In the genomic region with DNA sequence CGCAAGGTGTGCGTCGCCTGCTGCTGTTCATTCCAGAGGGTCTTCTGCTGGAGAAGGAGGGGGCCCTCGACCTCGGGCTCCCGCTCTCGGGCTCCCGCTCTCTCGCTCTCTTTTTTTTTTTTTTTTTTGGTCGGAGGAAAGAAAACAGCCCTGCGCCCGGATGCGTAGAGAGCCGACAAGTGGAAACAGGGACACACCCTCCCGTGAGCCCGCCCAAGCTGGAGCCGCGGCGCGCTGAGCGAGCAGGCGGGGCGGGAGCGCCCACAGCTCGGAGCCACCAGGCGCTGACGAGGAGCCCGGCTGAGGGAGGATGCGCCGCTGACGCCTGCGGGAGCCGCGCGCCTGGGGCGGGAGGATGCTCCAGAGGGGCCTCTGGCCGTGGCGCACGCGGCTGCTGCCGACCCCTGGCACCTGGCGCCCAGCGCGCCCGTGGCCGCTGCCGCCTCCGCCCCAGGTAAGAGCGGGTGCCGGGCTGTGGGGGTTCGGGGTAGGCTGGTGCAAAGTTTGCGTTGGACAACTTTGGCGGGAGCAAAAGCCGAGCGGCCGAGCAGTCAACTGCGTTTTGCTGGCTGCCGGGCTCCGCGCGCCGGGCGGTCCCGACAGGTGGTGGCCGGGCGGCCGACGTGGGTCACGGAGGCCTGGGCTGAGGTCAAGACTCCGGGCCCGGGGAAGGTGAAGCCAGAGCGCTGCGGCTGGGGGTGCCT, we compare ENCODE assay signal across 8 cellular contexts. TPM values are rescaled to one million over a fixed set of nuclear protein-coding genes. Genes with fewer than 3 reads are reported as not detected.
DNase-seq lines count a peak whose midpoint lies in the region; ATAC-seq and TF ChIP-seq lines count a peak whose summit lies in the region.

A gene with protein sequence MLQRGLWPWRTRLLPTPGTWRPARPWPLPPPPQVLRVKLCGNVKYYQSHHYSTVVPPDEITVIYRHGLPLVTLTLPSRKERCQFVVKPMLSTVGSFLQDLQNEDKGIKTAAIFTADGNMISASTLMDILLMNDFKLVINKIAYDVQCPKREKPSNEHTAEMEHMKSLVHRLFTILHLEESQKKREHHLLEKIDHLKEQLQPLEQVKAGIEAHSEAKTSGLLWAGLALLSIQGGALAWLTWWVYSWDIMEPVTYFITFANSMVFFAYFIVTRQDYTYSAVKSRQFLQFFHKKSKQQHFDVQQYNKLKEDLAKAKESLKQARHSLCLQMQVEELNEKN (plus strand): TSS at position 264 of the 704 bp plus-strand sequence. CDS start 92 bp downstream, at position 356.

- in situ Hi-C loops in endometrial microvascular endothelial cells (cut with HindIII; ENCODE audit: inconsistent ontology term, low pct_unique_long_range_greater_than_20kb, low sequenced_read_pairs): loop anchor here (25.0 kb wide), 1 partner anchor 123 kb away; a partner anchor contains a TSS

- H3K27ac ChIP-seq in CD8-positive, alpha-beta T cell (ENCODE audit: low read depth, low read length): peak within 1 kb of the TSS; percentile 92
- no peak within 1 kb of the TSS for H3K27ac ChIP-seq in mesodermal cell (ENCODE audit: low read depth, low read length, severe bottlenecking)

- intact Hi-C loops in CD8-positive, alpha-beta T cell (cut with DNase I, micrococcal nuclease): loop anchor here (1.0 to 10.0 kb wide), 11 partner anchors 27 to 635 kb away; a partner anchor contains a TSS

- CTCF ChIA-PET in CD8-positive, alpha-beta T cell (lab: Charles Lee): interaction anchor here (0.7 to 1.3 kb wide), 4 partner anchors 39 to 128 kb away, joined by 3 to 6 read pairs (median 4); no protein-coding TSS in a partner anchor

- TF ChIP-seq CTCF in CD8-positive, alpha-beta T cell (IDR thresholded peaks at IDR 0.05): no peak

- no peaks in the 10 kb centered on the region for H3K9me3 ChIP-seq in CD8-positive, alpha-beta T cell (ENCODE audit: low read length)
- no peaks in the 10 kb centered on the region for H3K9me3 ChIP-seq in mesodermal cell (ENCODE audit: control insufficient read depth, low read length)

- peak within 1 kb of the TSS; percentile 96 for H3K4me3 ChIP-seq in CD8-positive, alpha-beta T cell (ENCODE audit: low read depth, low read length)
- H3K4me3 ChIP-seq in mesodermal cell (ENCODE audit: extremely low read depth, insufficient read depth, low read length, poor library complexity, severe bottlenecking): peak within 1 kb of the TSS; percentile 53

- H3K4me3 Mint-ChIP-seq in CD8-positive, alpha-beta T cell: peak within 1 kb of the TSS; percentile 97

- H3K27me3 Mint-ChIP-seq in CD8-positive, alpha-beta T cell (ENCODE audit: low read depth): no peaks in the 10 kb centered on the region

- peaks cover 29% of the 10 kb centered on the region for H3K36me3 Mint-ChIP-seq in CD8-positive, alpha-beta T cell

- 1% methylated on average over 58 to 68 of the region's 73 CpGs for WGBS in mesodermal cell (ENCODE audit: insufficient coverage in 2 of 2), 2 experiments

- H3K27me3 ChIP-seq in CD8-positive, alpha-beta T cell (ENCODE audit: insufficient read depth, low read length): no peaks in the 10 kb centered on the region

- H3K27ac Mint-ChIP-seq in CD8-positive, alpha-beta T cell: peak within 1 kb of the TSS; percentile 97

- peak; percentile 81 to 95 (median 88) for DNase-seq in CD8-positive, alpha-beta T cell
- DNase-seq in NK-92 treated with Interleukin-12 subunit alpha and Interleukin-12 subunit beta, amount 100 ng/mL, for 24 hours (lab: John Stamatoyannopoulos, UW): peak; percentile 41
- peak; percentile 67 to 84 (median 75) for DNase-seq in activated CD8-positive, alpha-beta memory T cell treated with anti-CD3 and anti-CD28 coated beads for 48 hours (ENCODE audit: low read depth in 2 of 3, low spot score in 2 of 3)
- DNase-seq in stimulated activated CD8-positive, alpha-beta memory T cell treated with anti-CD3 and anti-CD28 coated beads, Interleukin-15, amount 100 ng/mL, for 4 hours (ENCODE audit: low read depth in 2 of 2): peak; percentile 79 to 84

- POLR2A ChIA-PET in CD8-positive, alpha-beta T cell (lab: Charles Lee): interaction anchor here (0.6 to 3.4 kb wide), 22 partner anchors 10 to 170 kb away, joined by 3 to 42 read pairs (median 5); a partner anchor contains a TSS

- H3K4me1 ChIP-seq in CD8-positive, alpha-beta T cell (ENCODE audit: insufficient read depth, low read length): peaks cover 50% of the 10 kb centered on the region
- peaks cover 9% of the 10 kb centered on the region for H3K4me1 ChIP-seq in mesodermal cell (ENCODE audit: control insufficient read depth, insufficient read depth, low read length, poor library complexity, severe bottlenecking)

- no peaks in the 10 kb centered on the region for H3K9me3 Mint-ChIP-seq in CD8-positive, alpha-beta T cell

- peak; percentile 87 for ATAC-seq in CD8-positive, alpha-beta T cell
- ATAC-seq in GM19452 (IDR thresholded peaks at IDR 0.05; ENCODE audit: unreplicated experiment): peak; percentile 87
- ATAC-seq in HG03571 (IDR thresholded peaks at IDR 0.05; ENCODE audit: unreplicated experiment): peak; percentile 89

- peaks cover 58% of the 10 kb centered on the region for H3K4me1 Mint-ChIP-seq in CD8-positive, alpha-beta T cell (ENCODE audit: low read depth)

- H3K36me3 ChIP-seq in CD8-positive, alpha-beta T cell (ENCODE audit: insufficient read depth, low read length): no peaks in the 10 kb centered on the region
- H3K36me3 ChIP-seq in mesodermal cell (ENCODE audit: control insufficient read depth, insufficient read depth, low read length): peaks cover 3% of the 10 kb centered on the region

RNA-seq across cellular contexts. Expression of the gene that starts here (rescaled TPM):
- 10 to 100 TPM; 84.3 to 91.9 TPM for total RNA-seq in CD8-positive, alpha-beta T cell
- 24.3 TPM for total RNA-seq in endometrial microvascular endothelial cells (ENCODE audit: inconsistent ontology term)
- 10.3 TPM for polyA plus RNA-seq in mesodermal cell (2013, experiment 1 of 2)
- 5.7 TPM for polyA plus RNA-seq in mesodermal cell (2013, experiment 2 of 2)
